Comparison of ENCODE assay signal across 8 cellular contexts in genomic region chr3:50450135-50450911, GRCh38. TPM values are rescaled to one million over a fixed set of nuclear protein-coding genes. Genes with fewer than 3 reads are reported as not detected.
A peak's percentile ranks its signal among the peaks of the same experiment; 100 is the strongest.
DNase-seq lines count a peak whose midpoint lies in the region; ATAC-seq and TF ChIP-seq lines count a peak whose summit lies in the region.

No MANE protein-coding gene starts in this region.

- H3K27ac ChIP-seq in GM23338 (ENCODE audit: low read depth), result peak overlapping the region; percentile 76; the same call in 1 of the 2 replicates
- H3K27ac ChIP-seq in esophagus muscularis mucosa (replicated peaks in 1 of 4), result peak overlapping the region; percentile 23 to 65 (median 46)
- no peak overlapping the region for H3K27ac ChIP-seq in subcutaneous abdominal adipose tissue (ENCODE audit: low read depth, low read length)
- no peak overlapping the region for H3K27ac ChIP-seq in MM.1S (ENCODE audit: low read length)

- H3K4me3 Mint-ChIP-seq in GM23338, result no peak overlapping the region

- H3K9me3 ChIP-seq in esophagus muscularis mucosa (no peaks in the 10 kb centered on the region), subcutaneous abdominal adipose tissue (ENCODE audit: control insufficient read depth in 5 of 5, low read length in 5 of 5) (no peaks in the 10 kb centered on the region), MM.1S (replicated peaks; ENCODE audit: insufficient read depth, low read length) (no peaks in the 10 kb centered on the region)

- H3K4me2 ChIP-seq in GM23338 (peak overlapping the region; percentile 48; the same call in 1 of the 2 replicates), MM.1S (ENCODE audit: low read depth, low read length) (no peak overlapping the region)

- peaks cover 26% of the 10 kb centered on the region; the same call in 1 of the 2 replicates for H3K4me1 ChIP-seq in GM23338 (ENCODE audit: insufficient read depth)
- peaks cover 3 to 25% (median 17%) of the 10 kb centered on the region in 4 donors for H3K4me1 ChIP-seq in esophagus muscularis mucosa
- H3K4me1 ChIP-seq in subcutaneous abdominal adipose tissue (ENCODE audit: control insufficient read depth in 5 of 5, insufficient read depth in 5 of 5, low read length in 5 of 5), result peaks cover 0 to 5% (median 2%) of the 10 kb centered on the region in 5 donors
- H3K4me1 ChIP-seq in MM.1S (ENCODE audit: low read length), result no peaks in the 10 kb centered on the region

- H3K27me3 ChIP-seq in GM23338 (ENCODE audit: insufficient read depth), result no peaks in the 10 kb centered on the region
- no peaks in the 10 kb centered on the region for H3K27me3 ChIP-seq in esophagus muscularis mucosa
- peaks cover 0 to 5% (median 0%) of the 10 kb centered on the region in 5 donors for H3K27me3 ChIP-seq in subcutaneous abdominal adipose tissue (ENCODE audit: control insufficient read depth in 5 of 5, insufficient read depth in 4 of 5, low read length in 5 of 5)
- H3K27me3 ChIP-seq in MM.1S (replicated peaks; ENCODE audit: insufficient read depth, low read length), result peaks cover 70% of the 10 kb centered on the region

- H4K20me1 ChIP-seq in GM23338 (replicated peaks; ENCODE audit: insufficient read depth) (no peaks in the 10 kb centered on the region), MM.1S (ENCODE audit: insufficient read depth, low read length) (no peaks in the 10 kb centered on the region)

- peak; percentile 30 for ATAC-seq in GM23338
- ATAC-seq in GM19397 (IDR thresholded peaks at IDR 0.05; ENCODE audit: unreplicated experiment), result no peak
- no peak for ATAC-seq in SK-N-SH treated with all-trans-retinoic acid at 6 μM for 48 hours

- H2AFZ ChIP-seq in GM23338, result no peak overlapping the region
- no peak overlapping the region for H2AFZ ChIP-seq in MM.1S (ENCODE audit: low read length)

- TF ChIP-seq POLR2A in esophagus muscularis mucosa (IDR thresholded peaks at IDR 0.05; ENCODE audit: low read depth), result no peak

- H3K4me3 ChIP-seq in GM23338 (no peak overlapping the region), esophagus muscularis mucosa (peak overlapping the region; percentile 20 to 31 (median 28)), subcutaneous abdominal adipose tissue (ENCODE audit: low read depth in 1 of 5, low read length in 5 of 5) (peak overlapping the region in 4 of 5 donors; percentile 6 to 40 (median 19)), MM.1S (ENCODE audit: low read length) (no peak overlapping the region)

- peaks cover 34% of the 10 kb centered on the region for H3K4me1 Mint-ChIP-seq in GM23338

- WGBS in esophagus muscularis mucosa, result 52% methylated on average over 21 of the region's 29 CpGs

- H3K9ac ChIP-seq in subcutaneous abdominal adipose tissue (ENCODE audit: low read length in 5 of 5), result no peak overlapping the region
- no peak overlapping the region for H3K9ac ChIP-seq in MM.1S (ENCODE audit: low read length)

- no peaks in the 10 kb centered on the region for H3K36me3 Mint-ChIP-seq in GM23338 (ENCODE audit: low read depth)

- DNase-seq in GM23338 (ENCODE audit: low spot score) (peak; percentile 56), esophagus muscularis mucosa (ENCODE audit: extremely low spot score) (peak; percentile 94), nucleus accumbens (lab: John Stamatoyannopoulos, UW) (peak in 43 of 56 donors; percentile 4 to 83 (median 56)), MM.1S (no peak)
- peak; percentile 85 for DNase-seq in activated CD8-positive, alpha-beta memory T cell treated with anti-CD3 and anti-CD28 coated beads, Interleukin-2, amount 50 U/mL, for 48 hours

- TF ChIP-seq CTCF in GM23338 (conservative IDR thresholded peaks at IDR 0.05; ENCODE audit: low read depth in 2 of 2) (no peak), esophagus muscularis mucosa (IDR thresholded peaks at IDR 0.05) (no peak), MM.1S (IDR thresholded peaks at IDR 0.05; ENCODE audit: low read length) (no peak)

- H3K9me3 Mint-ChIP-seq in GM23338, result no peaks in the 10 kb centered on the region

- H3K36me3 ChIP-seq in GM23338 (ENCODE audit: insufficient read depth) (no peaks in the 10 kb centered on the region; the same call in 1 of the 2 replicates), esophagus muscularis mucosa (no peaks in the 10 kb centered on the region), subcutaneous abdominal adipose tissue (ENCODE audit: control insufficient read depth in 5 of 5, insufficient read depth in 5 of 5, low read length in 5 of 5) (no peaks in the 10 kb centered on the region), MM.1S (replicated peaks; ENCODE audit: insufficient read depth, low read length) (no peaks in the 10 kb centered on the region)

- H3K9me2 ChIP-seq in GM23338 (ENCODE audit: insufficient read depth), result 0 out of 2 replicates have a peak, but pooled peaks cover 3% of the 10 kb centered on the region
- no peaks in the 10 kb centered on the region for H3K9me2 ChIP-seq in MM.1S (replicated peaks; ENCODE audit: insufficient read depth, low read length)

- H3K27me3 Mint-ChIP-seq in GM23338 (ENCODE audit: insufficient read depth, low read depth, poor library complexity), result peaks cover 16% of the 10 kb centered on the region

- H3F3A ChIP-seq in GM23338 (replicated peaks; ENCODE audit: low read depth) (no peaks in the 10 kb centered on the region), MM.1S (ENCODE audit: insufficient read depth, low read length) (no peaks in the 10 kb centered on the region)

- H3K27ac Mint-ChIP-seq in GM23338, result no peak overlapping the region; the same call in 1 of the 2 replicates

- H3K79me2 ChIP-seq in GM23338 (replicated peaks; ENCODE audit: insufficient read depth) (no peaks in the 10 kb centered on the region), MM.1S (ENCODE audit: low read length) (no peaks in the 10 kb centered on the region)

- intact Hi-C loops in esophagus muscularis mucosa (cut with DNase I), result no loop called here

- no peak for TF ChIP-seq EP300 in esophagus muscularis mucosa (IDR thresholded peaks at IDR 0.05)

TF ChIP-seq in GM23338, 12 proteins besides CTCF, POLR2A, EP300 and RAD21 (continues in another document):
- no peak for TF ChIP-seq ZNF114 (CRISPR knock-in tag; IDR thresholded peaks at IDR 0.05)

TF ChIP-seq in SK-N-SH treated with all-trans-retinoic acid at 6 μM for 48 hours, 23 proteins besides CTCF, POLR2A, EP300 and RAD21 (continues in another document):
- TF ChIP-seq TSHZ2 (CRISPR knock-in tag; IDR thresholded peaks at IDR 0.05) (no peak), ZFP3 (CRISPR knock-in tag; IDR thresholded peaks at IDR 0.05) (no peak), ZNF70 (CRISPR knock-in tag; IDR thresholded peaks at IDR 0.05) (no peak), ISL1 (CRISPR knock-in tag; IDR thresholded peaks at IDR 0.05) (no peak), ZNF565 (CRISPR knock-in tag; conservative IDR thresholded peaks at IDR 0.05; ENCODE audit: low read depth) (no peak), GLIS3 (CRISPR knock-in tag; IDR thresholded peaks at IDR 0.05) (no peak), CSRNP3 (CRISPR knock-in tag; IDR thresholded peaks at IDR 0.05) (no peak), PPARA (CRISPR knock-in tag; IDR thresholded peaks at IDR 0.05; ENCODE audit: borderline replicate concordance) (no peak)

RNA-seq across cellular contexts. Expression of gene CACNA2D2, which starts 53.1 kb away (rescaled TPM):
- total RNA-seq in GM23338 (2014; rRNA removed; shearing (Covaris generic)), result 10.3 and 11.4 TPM in 2 replicates
- polyA plus RNA-seq in GM23338 (2016; fragmentation: Nextera tagmentation; extraction: Ambion mirVana), result 4.7 and 5.4 TPM in 2 replicates
- total RNA-seq in esophagus muscularis mucosa, result 1 to 10 TPM in 2 of 4 donors, under 1 TPM in 2; 0.84 to 2.8 (median 1.1) TPM

Comparison
In these comparisons a context has a peak if more than half of its experiments do, and no peak if none do; other contexts are left out.
1. H3K27ac ChIP-seq: peak in GM23338 (single experiment) and esophagus muscularis mucosa (4 of 4); none in subcutaneous abdominal adipose tissue (single experiment) and MM.1S (single experiment).
2. H3K4me3 ChIP-seq: peak in esophagus muscularis mucosa (4 of 4) and subcutaneous abdominal adipose tissue (4 of 5); none in GM23338 (single experiment) and MM.1S (single experiment).